30 cellular contexts compared by ENCODE assay signal in the genomic region with DNA sequence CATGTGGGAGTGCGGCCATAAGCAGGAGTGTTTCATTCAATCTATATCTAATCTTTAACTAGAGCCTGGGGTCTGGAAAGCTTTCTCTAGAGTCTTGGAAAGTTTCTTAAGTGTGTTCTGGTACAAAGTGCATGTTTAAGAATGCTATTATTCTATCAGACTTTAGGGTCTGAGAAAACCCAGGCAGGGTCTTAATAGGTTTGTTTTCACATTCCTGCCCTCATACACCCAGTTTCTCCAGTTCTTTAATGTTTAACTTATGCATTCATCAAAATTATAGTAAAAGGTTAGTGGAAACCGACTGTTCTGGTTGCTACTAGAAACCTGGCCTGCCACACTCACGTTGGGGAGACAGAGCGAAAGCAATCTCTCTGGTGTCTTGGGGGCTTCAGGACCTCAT.
"Had no signal": no experiment of that assay in that cellular context is flagged by ENCODE, and none has a peak within 500 bp of the region (broad histone marks: within the 10 kb centered on the region; RNA-seq: fewer than 3 reads in every experiment).

No MANE protein-coding gene starts in this region.

- H3K4me3 Mint-ChIP-seq: central memory CD8-positive, alpha-beta T cell; naive B cell; natural killer cell treated with Interleukin-12 subunit alpha and Interleukin-12 subunit beta and Interleukin-15 and Interleukin-18, amount 100 ng/mL, for 72 hours; neural progenitor cell; stimulated activated effector memory CD8-positive, alpha-beta T cell treated with anti-CD3 and anti-CD28 coated beads, Interleukin-12 subunit alpha, Interleukin-12 subunit beta, amount 100 ng/mL, for 72 hours had no signal

- H3K27ac ChIP-seq: coronary artery, esophagus muscularis mucosa, foreskin keratinocyte, gastroesophageal sphincter, heart left ventricle, lower lobe of right lung, neural progenitor cell, psoas muscle, right lobe of liver, stomach, thyroid gland, upper lobe of left lung, uterus had no signal

- H3K9me3 ChIP-seq: esophagus muscularis mucosa, gastroesophageal sphincter, lower lobe of right lung, mucosa of descending colon, psoas muscle, right lobe of liver, stomach, thyroid gland, upper lobe of left lung, uterus had no signal

- H3K27me3 ChIP-seq: esophagus muscularis mucosa, foreskin keratinocyte, gastroesophageal sphincter, heart left ventricle, neural progenitor cell, right lobe of liver, stomach, thyroid gland, upper lobe of left lung, uterus had no signal

- H3K4me1 ChIP-seq: foreskin keratinocyte, gastroesophageal sphincter, heart left ventricle, lower lobe of right lung, neural progenitor cell, psoas muscle, right lobe of liver, thyroid gland, upper lobe of left lung, uterus had no signal

- ATAC-seq: foreskin keratinocyte; gastroesophageal sphincter; heart left ventricle; left colon; left ventricle myocardium superior; lower lobe of right lung; mucosa of descending colon; natural killer cell treated with Interleukin-12 subunit alpha and Interleukin-12 subunit beta and Interleukin-15 and Interleukin-18, amount 100 ng/mL, for 72 hours; psoas muscle; right lobe of liver; stimulated activated effector memory CD8-positive, alpha-beta T cell treated with anti-CD3 and anti-CD28 coated beads, Interleukin-12 subunit alpha, Interleukin-12 subunit beta, amount 100 ng/mL, for 72 hours had no signal

- H3K27me3 Mint-ChIP-seq: central memory CD8-positive, alpha-beta T cell; naive B cell; natural killer cell treated with Interleukin-12 subunit alpha and Interleukin-12 subunit beta and Interleukin-15 and Interleukin-18, amount 100 ng/mL, for 72 hours had no signal

- H3K36me3 ChIP-seq: esophagus muscularis mucosa, gastroesophageal sphincter, heart left ventricle, lower lobe of right lung, neural progenitor cell, right lobe of liver, stomach, thyroid gland, upper lobe of left lung, uterus had no signal

- H3K27ac Mint-ChIP-seq: naive B cell; natural killer cell treated with Interleukin-12 subunit alpha and Interleukin-12 subunit beta and Interleukin-15 and Interleukin-18, amount 100 ng/mL, for 72 hours; neural progenitor cell; stimulated activated effector memory CD8-positive, alpha-beta T cell treated with anti-CD3 and anti-CD28 coated beads, Interleukin-12 subunit alpha, Interleukin-12 subunit beta, amount 100 ng/mL, for 72 hours had no signal

- H3K4me3 ChIP-seq: coronary artery, esophagus muscularis mucosa, gastroesophageal sphincter, heart left ventricle, lower lobe of right lung, mucosa of descending colon, neural progenitor cell, psoas muscle, right lobe of liver, stomach, thyroid gland, upper lobe of left lung, uterus had no signal

- DNase-seq: dermis blood vessel endothelial cell; effector memory CD4-positive, alpha-beta T cell; foreskin keratinocyte; heart left ventricle; hippocampal formation; kidney glomerular epithelial cell; left colon; left ventricle myocardium superior; lower lobe of right lung; mucosa of descending colon; naive B cell; psoas muscle; retina; right lobe of liver; stimulated activated CD4-positive, alpha-beta T cell treated with anti-CD3 and anti-CD28 coated beads, Interleukin-2, amount 100 ng/mL, for 24 hours; stimulated activated CD4-positive, alpha-beta T cell treated with anti-CD3 and anti-CD28 coated beads, Interleukin-4, amount 100 ng/mL, for 24 hours; stimulated activated naive CD4-positive, alpha-beta T cell treated with Interleukin-2 at 50 U/mL for 16 hours; stomach; thyroid gland; upper lobe of left lung; uterus had no signal

- H3K9me3 Mint-ChIP-seq: naive B cell; neural progenitor cell; stimulated activated effector memory CD8-positive, alpha-beta T cell treated with anti-CD3 and anti-CD28 coated beads, Interleukin-12 subunit alpha, Interleukin-12 subunit beta, amount 100 ng/mL, for 72 hours had no signal

- FAIRE-seq: endothelial cell of umbilical vein, islet of Langerhans had no signal

- H3K4me1 Mint-ChIP-seq: central memory CD8-positive, alpha-beta T cell; naive B cell; neural progenitor cell; stimulated activated effector memory CD8-positive, alpha-beta T cell treated with anti-CD3 and anti-CD28 coated beads, Interleukin-12 subunit alpha, Interleukin-12 subunit beta, amount 100 ng/mL, for 72 hours had no signal

- H3K9ac ChIP-seq: neural progenitor cell had no signal

- H3K36me3 Mint-ChIP-seq: naive B cell; natural killer cell treated with Interleukin-12 subunit alpha and Interleukin-12 subunit beta and Interleukin-15 and Interleukin-18, amount 100 ng/mL, for 72 hours; neural progenitor cell; stimulated activated effector memory CD8-positive, alpha-beta T cell treated with anti-CD3 and anti-CD28 coated beads, Interleukin-12 subunit alpha, Interleukin-12 subunit beta, amount 100 ng/mL, for 72 hours had no signal
